Comparison of ENCODE assay signal across 9 cellular contexts in the genomic region with DNA sequence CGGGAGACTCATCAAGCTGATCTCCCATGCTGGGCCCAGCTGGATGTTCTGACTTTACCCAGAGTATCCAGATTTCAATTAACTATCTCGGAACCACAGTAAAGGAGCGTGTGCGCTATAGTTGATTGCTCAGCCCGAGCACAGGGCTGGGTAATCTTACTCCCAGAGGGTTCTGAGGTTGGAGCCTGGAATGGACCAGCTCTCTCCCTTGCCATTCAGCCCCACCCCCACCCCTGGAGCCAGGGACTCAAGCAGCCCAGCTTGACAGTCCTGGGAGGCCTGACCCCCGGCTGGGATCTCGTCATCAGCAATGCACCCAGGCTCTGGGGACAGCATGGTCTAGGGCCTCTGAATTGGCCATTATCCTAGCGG. TPM values are rescaled to one million over a fixed set of nuclear protein-coding genes. Genes with fewer than 3 reads are reported as not detected.
DNase-seq lines count a peak whose midpoint lies in the region; TF ChIP-seq lines count a peak whose summit lies in the region.
"Had no signal": no experiment of that assay in that cellular context is flagged by ENCODE, and none has a peak within 500 bp of the region (broad histone marks: within the 10 kb centered on the region; RNA-seq: fewer than 3 reads in every experiment).

No MANE protein-coding gene starts in this region.

- H3K4me1 ChIP-seq in left ventricle myocardium inferior (peaks cover 16% of the 10 kb centered on the region), smooth muscle cell (ENCODE audit: low read depth) (peaks cover 4% of the 10 kb centered on the region)

- H3K27me3 Mint-ChIP-seq in T-helper 2 cell treated with Interferon-gamma antibody and Interleukin-4, amounts not matched to agents 5 μg/mL and 100 μg/mL, for 36 hours (ENCODE audit: low read depth), result peaks cover 10% of the 10 kb centered on the region

- peak; percentile 22 for DNase-seq in GM03348 (ENCODE audit: low spot score)
- peak; percentile 78 for DNase-seq in amniotic epithelial cell (ENCODE audit: low read depth)
- DNase-seq in left ventricle myocardium inferior, result peak; percentile 26
- DNase-seq in smooth muscle cell (lab: John Stamatoyannopoulos, UW; ENCODE audit: unreplicated experiment), result no peak
- no peak for DNase-seq in effector CD4-positive, alpha-beta T cell
- DNase-seq in NCI-H2227 treated with DMSO at 0.1 percent for 48 hours (lab: John Stamatoyannopoulos, UW), result no peak
- DNase-seq in T-helper 2 cell treated with Interferon-gamma antibody and Interleukin-4, amounts not matched to agents 5 μg/mL and 100 μg/mL, for 36 hours (ENCODE audit: low spot score), result no peak
- DNase-seq in DMS114 treated with DMSO at 0.1 percent for 48 hours (lab: John Stamatoyannopoulos, UW; ENCODE audit: unreplicated experiment), result no peak
- DNase-seq: cortex of kidney had no signal

- WGBS in smooth muscle cell (ENCODE audit: low lambda C conversion rate), result 67% methylated on average over 8 of the region's 8 CpGs

- peak overlapping the region; percentile 64 for H3K4me2 ChIP-seq in smooth muscle cell

- no peaks in the 10 kb centered on the region for H3K79me2 ChIP-seq in smooth muscle cell (ENCODE audit: low read depth)

- H3K9ac ChIP-seq in smooth muscle cell (ENCODE audit: low read depth), result peak overlapping the region; percentile 59

- H3K36me3 Mint-ChIP-seq in T-helper 2 cell treated with Interferon-gamma antibody and Interleukin-4, amounts not matched to agents 5 μg/mL and 100 μg/mL, for 36 hours (ENCODE audit: low read depth), result no peaks in the 10 kb centered on the region

- intact Hi-C loops in left ventricle myocardium inferior (cut with micrococcal nuclease), result no loop called here

- no peak overlapping the region for H3K27ac Mint-ChIP-seq in T-helper 2 cell treated with Interferon-gamma antibody and Interleukin-4, amounts not matched to agents 5 μg/mL and 100 μg/mL, for 36 hours

- H3K9me3 Mint-ChIP-seq in T-helper 2 cell treated with Interferon-gamma antibody and Interleukin-4, amounts not matched to agents 5 μg/mL and 100 μg/mL, for 36 hours, result no peaks in the 10 kb centered on the region

- no peaks in the 10 kb centered on the region for H4K20me1 ChIP-seq in smooth muscle cell (ENCODE audit: low read depth)

- TF ChIP-seq CTCF in left ventricle myocardium inferior (IDR thresholded peaks at IDR 0.05; ENCODE audit: borderline replicate concordance), result no peak
- TF ChIP-seq CTCF in smooth muscle cell (IDR thresholded peaks at IDR 0.05; ENCODE audit: borderline replicate concordance, insufficient read depth, poor library complexity, severe bottlenecking), result no peak

- H3K4me1 Mint-ChIP-seq in T-helper 2 cell treated with Interferon-gamma antibody and Interleukin-4, amounts not matched to agents 5 μg/mL and 100 μg/mL, for 36 hours (ENCODE audit: low read depth), result peaks cover 10% of the 10 kb centered on the region

- H2AFZ ChIP-seq in smooth muscle cell (ENCODE audit: low read depth), result no peak overlapping the region

- peaks cover 11% of the 10 kb centered on the region for H3F3A ChIP-seq in smooth muscle cell (ENCODE audit: low read depth)

- H3K36me3 ChIP-seq in left ventricle myocardium inferior (no peaks in the 10 kb centered on the region), smooth muscle cell (ENCODE audit: low read depth) (no peaks in the 10 kb centered on the region)

- H3K9me3 ChIP-seq in left ventricle myocardium inferior (replicated peaks) (no peaks in the 10 kb centered on the region), smooth muscle cell (replicated peaks; ENCODE audit: low read depth) (no peaks in the 10 kb centered on the region)

- peak overlapping the region; percentile 77 for H3K27ac ChIP-seq in left ventricle myocardium inferior (replicated peaks)
- peak overlapping the region; percentile 91 for H3K27ac ChIP-seq in smooth muscle cell (ENCODE audit: low read depth)

- peaks cover 5% of the 10 kb centered on the region for H3K27me3 ChIP-seq in left ventricle myocardium inferior (ENCODE audit: low read depth)
- no peaks in the 10 kb centered on the region for H3K27me3 ChIP-seq in smooth muscle cell (ENCODE audit: low read depth)

- no peak overlapping the region for H3K4me3 Mint-ChIP-seq in T-helper 2 cell treated with Interferon-gamma antibody and Interleukin-4, amounts not matched to agents 5 μg/mL and 100 μg/mL, for 36 hours

- H3K4me3 ChIP-seq in left ventricle myocardium inferior (peak overlapping the region; percentile 28), smooth muscle cell (no peak overlapping the region)

RNA-seq across cellular contexts. Expression of gene PTGES, which starts 23.7 kb away (rescaled TPM):
- total RNA-seq in left ventricle myocardium inferior (1.9 TPM), smooth muscle cell (36.9 and 49.5 TPM in 2 replicates)
- 69.6 and 176 TPM in 2 replicates for polyA plus RNA-seq in smooth muscle cell

RNA-seq across cellular contexts. Expression of gene TOR1B, which starts 26.4 kb away (rescaled TPM):
- total RNA-seq in left ventricle myocardium inferior (10.6 TPM), smooth muscle cell (43.4 and 60.0 TPM in 2 replicates)
- polyA plus RNA-seq in smooth muscle cell, result 10.3 and 13.8 TPM in 2 replicates

RNA-seq across cellular contexts. Expression of gene TOR1A, which starts 47.4 kb away (rescaled TPM):
- 12.9 TPM for total RNA-seq in left ventricle myocardium inferior
- total RNA-seq in smooth muscle cell, result 38.8 and 46.1 TPM in 2 replicates
- 38.5 and 43.1 TPM in 2 replicates for polyA plus RNA-seq in smooth muscle cell

RNA-seq across cellular contexts. Expression of gene C9orf78, which starts 58.5 kb away (rescaled TPM):
- total RNA-seq in left ventricle myocardium inferior, result 30.0 TPM
- total RNA-seq in smooth muscle cell, result 38.0 and 42.3 TPM in 2 replicates
- 53.8 and 78.0 TPM in 2 replicates for polyA plus RNA-seq in smooth muscle cell

RNA-seq across cellular contexts. Expression of gene USP20, which starts 58.7 kb away (rescaled TPM):
- total RNA-seq in left ventricle myocardium inferior, result 13.2 TPM
- 14.6 and 22.3 TPM in 2 replicates for total RNA-seq in smooth muscle cell
- polyA plus RNA-seq in smooth muscle cell, result 29.7 and 35.7 TPM in 2 replicates

Comparison
In these comparisons a context has a peak if more than half of its experiments do, and no peak if none do; other contexts are left out.
1. DNase-seq: peak in GM03348 (single experiment), amniotic epithelial cell (single experiment) and left ventricle myocardium inferior (single experiment); none in smooth muscle cell (single experiment), effector CD4-positive, alpha-beta T cell (single experiment), NCI-H2227 treated with DMSO at 0.1 percent for 48 hours (single experiment), T-helper 2 cell treated with Interferon-gamma antibody and Interleukin-4, amounts not matched to agents 5 μg/mL and 100 μg/mL, for 36 hours (single experiment) and DMS114 treated with DMSO at 0.1 percent for 48 hours (single experiment).
2. RNA of gene PTGES, which starts 23.7 kb away (total RNA-seq): 36.9 to 49.5 TPM in smooth muscle cell; 1.9 TPM in left ventricle myocardium inferior (single experiment); every median in the first group is over 10 times any median in the second.